In genomic region chr11:44348721-44349120, GRCh38 we compare ENCODE assay signal across 20 cellular contexts. TPM values are rescaled to one million over a fixed set of nuclear protein-coding genes. Genes with fewer than 3 reads are reported as not detected.
A peak's percentile ranks its signal among the peaks of the same experiment; 100 is the strongest.
DNase-seq lines count a peak whose midpoint lies in the region; TF ChIP-seq lines count a peak whose summit lies in the region.
"Had no signal": no experiment of that assay in that cellular context is flagged by ENCODE, and none has a peak within 500 bp of the region (broad histone marks: within the 10 kb centered on the region; RNA-seq: fewer than 3 reads in every experiment).

No MANE protein-coding gene starts in this region.

- H3F3A ChIP-seq in neural progenitor cell (ENCODE audit: low read depth) = no peaks in the 10 kb centered on the region

- H3K36me3 Mint-ChIP-seq in activated CD4-positive, alpha-beta T cell treated with anti-CD3 and anti-CD28 coated beads, Interleukin-2, amount 10 ng/mL, durations not matched to agents 7 days and 5 days (ENCODE audit: low read depth) = no peaks in the 10 kb centered on the region
- no peaks in the 10 kb centered on the region for H3K36me3 Mint-ChIP-seq in neural progenitor cell
- no peaks in the 10 kb centered on the region for H3K36me3 Mint-ChIP-seq in chondrocyte (ENCODE audit: low read depth)
- H3K36me3 Mint-ChIP-seq: CD14-positive monocyte; CD4-positive, alpha-beta memory T cell; CD4-positive, CD25-positive, alpha-beta regulatory T cell; CD8-positive, alpha-beta memory T cell had no signal

- peaks cover 4% of the 10 kb centered on the region for H4K20me1 ChIP-seq in neural progenitor cell (ENCODE audit: low read depth)
- H4K20me1 ChIP-seq: BLaER1 had no signal

- H3K4me3 ChIP-seq in neural progenitor cell = no peak overlapping the region
- H3K4me3 ChIP-seq: A549, BLaER1 had no signal

- no peaks in the 10 kb centered on the region for H3K36me3 ChIP-seq in neural progenitor cell
- H3K36me3 ChIP-seq: BLaER1 had no signal

- CTCF ChIA-PET in activated CD4-positive, alpha-beta T cell treated with anti-CD3 and anti-CD28 coated beads, Interleukin-2, amount 10 ng/mL, durations not matched to agents 7 days and 5 days (lab: Charles Lee) = no interaction called here

- H3K9me3 Mint-ChIP-seq in activated CD4-positive, alpha-beta T cell treated with anti-CD3 and anti-CD28 coated beads, Interleukin-2, amount 10 ng/mL, durations not matched to agents 7 days and 5 days = no peaks in the 10 kb centered on the region
- H3K9me3 Mint-ChIP-seq in neural progenitor cell (no peaks in the 10 kb centered on the region), chondrocyte (ENCODE audit: low read depth) (no peaks in the 10 kb centered on the region)
- H3K9me3 Mint-ChIP-seq: CD14-positive monocyte; CD8-positive, alpha-beta memory T cell had no signal

- H3K27ac ChIP-seq in neural progenitor cell = no peak overlapping the region
- H3K27ac ChIP-seq: 22Rv1, A549, BLaER1 had no signal

- no peaks in the 10 kb centered on the region for H3K9me3 ChIP-seq in neural progenitor cell (ENCODE audit: low read depth)
- H3K9me3 ChIP-seq: A549, BLaER1, Caco-2 had no signal

- no peak for TF ChIP-seq CTCF in neural progenitor cell (IDR thresholded peaks at IDR 0.05)
- no peak for TF ChIP-seq CTCF in chondrocyte (IDR thresholded peaks at IDR 0.05)

- H3K4me2 ChIP-seq in neural progenitor cell = no peak overlapping the region
- H3K4me2 ChIP-seq: A549, BLaER1 had no signal

- no peaks in the 10 kb centered on the region for H3K79me2 ChIP-seq in neural progenitor cell (ENCODE audit: low read depth)

- peaks cover 13% of the 10 kb centered on the region for H3K27me3 Mint-ChIP-seq in activated CD4-positive, alpha-beta T cell treated with anti-CD3 and anti-CD28 coated beads, Interleukin-2, amount 10 ng/mL, durations not matched to agents 7 days and 5 days
- H3K27me3 Mint-ChIP-seq in neural progenitor cell (ENCODE audit: insufficient read depth, low read depth) = peaks cover 27% of the 10 kb centered on the region
- peaks cover 31% of the 10 kb centered on the region for H3K27me3 Mint-ChIP-seq in chondrocyte (ENCODE audit: low read depth)

- POLR2A ChIA-PET in activated CD4-positive, alpha-beta T cell treated with anti-CD3 and anti-CD28 coated beads, Interleukin-2, amount 10 ng/mL, durations not matched to agents 7 days and 5 days (lab: Charles Lee) = no interaction called here

- peaks cover 10% of the 10 kb centered on the region for H3K4me1 ChIP-seq in neural progenitor cell
- H3K4me1 ChIP-seq: A549, Caco-2 had no signal

- H2AFZ ChIP-seq in neural progenitor cell (replicated peaks) = no peak overlapping the region

- no peak overlapping the region for H3K9ac ChIP-seq in neural progenitor cell
- H3K9ac ChIP-seq: BLaER1 had no signal

- no peak for DNase-seq in activated CD4-positive, alpha-beta T cell treated with anti-CD3 and anti-CD28 coated beads, Interleukin-2, amount 10 ng/mL, durations not matched to agents 7 days and 5 days
- no peak for DNase-seq in activated CD4-positive, alpha-beta T cell treated with anti-CD3 and anti-CD28 coated beads, Interleukin-2, amount 50 U/mL, for 1 hour
- DNase-seq in neural progenitor cell (ENCODE audit: low spot score) (no peak), posterior vena cava (ENCODE audit: low spot score) (peak; percentile 56), chondrocyte (ENCODE audit: low spot score) (no peak), epidermal melanocyte (ENCODE audit: insufficient read length, low spot score) (no peak)
- DNase-seq: AML-193; C1 segment of cervical spinal cord; Calu3; CD4-positive, alpha-beta memory T cell; CD4-positive, CD25-positive, alpha-beta regulatory T cell; CD8-positive, alpha-beta memory T cell; DMS79 treated with DMSO at 0.1 percent for 48 hours; GF-D8 had no signal

- intact Hi-C loops in posterior vena cava (cut with DNase I) = no loop called here

- no peaks in the 10 kb centered on the region for H3K4me1 Mint-ChIP-seq in activated CD4-positive, alpha-beta T cell treated with anti-CD3 and anti-CD28 coated beads, Interleukin-2, amount 10 ng/mL, durations not matched to agents 7 days and 5 days
- peaks cover 31% of the 10 kb centered on the region for H3K4me1 Mint-ChIP-seq in neural progenitor cell
- H3K4me1 Mint-ChIP-seq in chondrocyte (ENCODE audit: low read depth) = no peaks in the 10 kb centered on the region
- H3K4me1 Mint-ChIP-seq: CD4-positive, alpha-beta memory T cell; CD4-positive, CD25-positive, alpha-beta regulatory T cell; CD8-positive, alpha-beta memory T cell had no signal

- no peaks in the 10 kb centered on the region for H3K27me3 ChIP-seq in neural progenitor cell
- H3K27me3 ChIP-seq: BLaER1 had no signal

- no peak overlapping the region for H3K4me3 Mint-ChIP-seq in activated CD4-positive, alpha-beta T cell treated with anti-CD3 and anti-CD28 coated beads, Interleukin-2, amount 10 ng/mL, durations not matched to agents 7 days and 5 days
- H3K4me3 Mint-ChIP-seq in neural progenitor cell = peak overlapping the region; percentile 48
- no peak overlapping the region for H3K4me3 Mint-ChIP-seq in chondrocyte (ENCODE audit: unreplicated experiment)
- H3K4me3 Mint-ChIP-seq: B cell; CD14-positive monocyte; CD4-positive, alpha-beta memory T cell; CD4-positive, CD25-positive, alpha-beta regulatory T cell; CD8-positive, alpha-beta memory T cell had no signal

- peak overlapping the region; percentile 31 for H3K27ac Mint-ChIP-seq in activated CD4-positive, alpha-beta T cell treated with anti-CD3 and anti-CD28 coated beads, Interleukin-2, amount 10 ng/mL, durations not matched to agents 7 days and 5 days
- H3K27ac Mint-ChIP-seq in neural progenitor cell (peak overlapping the region; percentile 71), chondrocyte (ENCODE audit: unreplicated experiment) (no peak overlapping the region)
- H3K27ac Mint-ChIP-seq: B cell; CD14-positive monocyte; CD4-positive, alpha-beta memory T cell; CD8-positive, alpha-beta memory T cell had no signal

RNA-seq across cellular contexts. Expression of gene ALX4, which starts 38.8 kb away (rescaled TPM):
- not detected for total RNA-seq in activated CD4-positive, alpha-beta T cell treated with anti-CD3 and anti-CD28 coated beads, Interleukin-2, amount 10 ng/mL, durations not matched to agents 7 days and 5 days
- total RNA-seq in neural progenitor cell (ENCODE audit: low replicate concordance) (not detected in 2 replicates), posterior vena cava (not detected), chondrocyte (0.08 to 0.22 TPM in 2 of 3 replicates, not detected in the other)
- total RNA-seq: B cell; Calu3; CD4-positive, alpha-beta memory T cell; CD4-positive, CD25-positive, alpha-beta regulatory T cell; CD8-positive, alpha-beta memory T cell had no signal
